ENCODE assay signal across 20 cellular contexts in the genomic region with DNA sequence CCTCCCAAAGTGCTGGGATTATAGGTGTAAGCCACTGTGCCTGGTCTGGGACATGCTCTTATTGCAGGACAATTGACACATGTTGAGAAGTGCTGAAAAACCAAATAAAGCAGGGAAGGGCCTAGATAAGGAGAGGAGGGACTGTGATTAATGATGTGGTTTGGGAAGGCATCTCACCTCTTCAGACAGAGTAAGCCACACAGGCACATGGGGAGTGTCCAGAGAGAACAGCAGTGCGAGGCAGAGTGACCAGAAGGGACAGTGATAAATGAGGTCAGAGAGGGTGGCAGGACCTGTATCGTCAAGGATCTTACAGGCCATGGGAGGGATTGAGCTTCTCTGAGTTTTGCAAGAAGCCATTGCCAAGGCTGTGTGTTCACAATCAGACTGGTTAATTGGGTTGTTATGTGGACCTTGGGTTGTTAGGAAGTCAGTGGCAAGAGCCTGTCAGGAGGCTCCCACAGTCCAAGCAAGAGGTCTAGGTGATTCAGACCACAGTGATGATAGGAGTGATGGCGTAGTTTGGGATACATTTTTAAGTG. TPM values are rescaled to one million over a fixed set of nuclear protein-coding genes. Genes with fewer than 3 reads are reported as not detected.
A peak's percentile ranks its signal among the peaks of the same experiment; 100 is the strongest.
DNase-seq lines count a peak whose midpoint lies in the region; ATAC-seq and TF ChIP-seq lines count a peak whose summit lies in the region.
"Had no signal": no experiment of that assay in that cellular context is flagged by ENCODE, and none has a peak within 500 bp of the region (broad histone marks: within the 10 kb centered on the region; RNA-seq: fewer than 3 reads in every experiment).

No MANE protein-coding gene starts in this region.

- no peak for ATAC-seq in effector memory CD8-positive, alpha-beta T cell (replicated peaks)
- ATAC-seq in stimulated activated naive B cell treated with anti-CD40 and anti-IgM and Interleukin-4, amounts not matched to agents 10 μg/mL and 1 μg/mL and 100 μg/mL, for 72 hours (replicated peaks): no peak
- ATAC-seq: gastroesophageal sphincter, right cardiac atrium, WTC11 had no signal

- H3K4me1 ChIP-seq in cardiac muscle cell (ENCODE audit: low read depth) (peaks cover 20% of the 10 kb centered on the region), right atrium auricular region (peaks cover 0 to 21% of the 10 kb centered on the region in 2 donors), tibial artery (no peaks in the 10 kb centered on the region)
- H3K4me1 ChIP-seq: gastroesophageal sphincter had no signal

- H3K36me3 ChIP-seq in cardiac muscle cell (peaks cover 47% of the 10 kb centered on the region), right atrium auricular region (peaks cover 97% of the 10 kb centered on the region), tibial artery (peaks cover 61 to 98% (median 77%) of the 10 kb centered on the region in 3 donors)

- H3K27me3 ChIP-seq in cardiac muscle cell: no peaks in the 10 kb centered on the region
- no peaks in the 10 kb centered on the region for H3K27me3 ChIP-seq in right atrium auricular region
- no peaks in the 10 kb centered on the region for H3K27me3 ChIP-seq in tibial artery
- H3K27me3 ChIP-seq: gastroesophageal sphincter had no signal

- no peaks in the 10 kb centered on the region for H3K9me3 Mint-ChIP-seq in effector memory CD8-positive, alpha-beta T cell
- H3K9me3 Mint-ChIP-seq in stimulated activated naive B cell treated with anti-CD40 and anti-IgM and Interleukin-4, amounts not matched to agents 10 μg/mL and 1 μg/mL and 100 μg/mL, for 72 hours: no peaks in the 10 kb centered on the region
- H3K9me3 Mint-ChIP-seq: activated CD4-positive, alpha-beta memory T cell treated with anti-CD3 and anti-CD28 coated beads, Interleukin-2, amount 10 ng/mL, durations not matched to agents 7 days and 5 days; CD14-positive monocyte; T-helper 1 cell treated with Interleukin-12 subunit alpha and Interleukin-12 subunit beta and Interleukin-4 antibody, amounts not matched to agents 30 μg/mL and 1 μg/mL, for 36 hours; WTC11 had no signal

- H3K27ac ChIP-seq in cardiac muscle cell: peak overlapping the region; percentile 73
- H3K27ac ChIP-seq in right atrium auricular region: peak overlapping the region in 1 of 2 donors; percentile 74
- no peak overlapping the region for H3K27ac ChIP-seq in tibial artery
- H3K27ac ChIP-seq: gastroesophageal sphincter, HL-60 had no signal

- DNase-seq in cardiac muscle cell (ENCODE audit: low read depth in 1 of 2, low spot score in 1 of 2) (peak in 1 of 2 donors; percentile 28), right atrium auricular region (ENCODE audit: low spot score) (no peak), NCI-H226 (peak; percentile 9), NCI-H1417 (lab: John Stamatoyannopoulos, UW) (no peak), tibial artery (no peak)
- no peak for DNase-seq in effector memory CD8-positive, alpha-beta T cell
- no peak for DNase-seq in stimulated activated naive B cell treated with anti-CD40 and anti-IgM and Interleukin-4, amounts not matched to agents 10 μg/mL and 1 μg/mL and 100 μg/mL, for 72 hours
- no peak for DNase-seq in stimulated activated naive CD4-positive, alpha-beta T cell treated with Interleukin-2 at 50 U/mL for 16 hours (lab: John Stamatoyannopoulos, UW)
- DNase-seq: activated CD4-positive, alpha-beta memory T cell treated with anti-CD3 and anti-CD28 coated beads, Interleukin-2, amount 10 ng/mL, durations not matched to agents 7 days and 5 days; cerebellar nuclear complex; DMS53; NCI-H1694 treated with DMSO at 0.1 percent for 48 hours; NCI-H82; OCI-M1; right cardiac atrium had no signal

- TF ChIP-seq CTCF in cardiac muscle cell (IDR thresholded peaks at IDR 0.05; ENCODE audit: low read depth, low read length) (no peak), right atrium auricular region (IDR thresholded peaks at IDR 0.05) (no peak), tibial artery (IDR thresholded peaks at IDR 0.05) (no peak)

- no peaks in the 10 kb centered on the region for H3K27me3 Mint-ChIP-seq in effector memory CD8-positive, alpha-beta T cell
- H3K27me3 Mint-ChIP-seq in stimulated activated naive B cell treated with anti-CD40 and anti-IgM and Interleukin-4, amounts not matched to agents 10 μg/mL and 1 μg/mL and 100 μg/mL, for 72 hours: no peaks in the 10 kb centered on the region
- H3K27me3 Mint-ChIP-seq: activated CD4-positive, alpha-beta memory T cell treated with anti-CD3 and anti-CD28 coated beads, Interleukin-2, amount 10 ng/mL, durations not matched to agents 7 days and 5 days had no signal

- peaks cover 67% of the 10 kb centered on the region for H3K36me3 Mint-ChIP-seq in effector memory CD8-positive, alpha-beta T cell (ENCODE audit: insufficient read depth)
- peaks cover 30 to 38% of the 10 kb centered on the region in 2 donors for H3K36me3 Mint-ChIP-seq in stimulated activated naive B cell treated with anti-CD40 and anti-IgM and Interleukin-4, amounts not matched to agents 10 μg/mL and 1 μg/mL and 100 μg/mL, for 72 hours

- H3K9me3 ChIP-seq in cardiac muscle cell (ENCODE audit: low read depth) (no peaks in the 10 kb centered on the region), right atrium auricular region (no peaks in the 10 kb centered on the region), tibial artery (no peaks in the 10 kb centered on the region)
- H3K9me3 ChIP-seq: gastroesophageal sphincter had no signal

- intact Hi-C loops in tibial artery (cut with DNase I; ENCODE audit: low total_unique reads): no loop called here

- H3K27ac Mint-ChIP-seq in effector memory CD8-positive, alpha-beta T cell: peak overlapping the region; percentile 7 to 37
- peak overlapping the region; percentile 1 for H3K27ac Mint-ChIP-seq in stimulated activated naive B cell treated with anti-CD40 and anti-IgM and Interleukin-4, amounts not matched to agents 10 μg/mL and 1 μg/mL and 100 μg/mL, for 72 hours
- H3K27ac Mint-ChIP-seq: activated CD4-positive, alpha-beta memory T cell treated with anti-CD3 and anti-CD28 coated beads, Interleukin-2, amount 10 ng/mL, durations not matched to agents 7 days and 5 days; T-helper 1 cell treated with Interleukin-12 subunit alpha and Interleukin-12 subunit beta and Interleukin-4 antibody, amounts not matched to agents 30 μg/mL and 1 μg/mL, for 36 hours; WTC11 had no signal

- H3K4me3 ChIP-seq in cardiac muscle cell (no peak overlapping the region), right atrium auricular region (no peak overlapping the region), tibial artery (no peak overlapping the region)
- H3K4me3 ChIP-seq: gastroesophageal sphincter had no signal

- H3K4me1 Mint-ChIP-seq in effector memory CD8-positive, alpha-beta T cell (ENCODE audit: low read depth in 2 of 2): peaks cover 0 to 2% of the 10 kb centered on the region in 2 donors
- no peaks in the 10 kb centered on the region for H3K4me1 Mint-ChIP-seq in stimulated activated naive B cell treated with anti-CD40 and anti-IgM and Interleukin-4, amounts not matched to agents 10 μg/mL and 1 μg/mL and 100 μg/mL, for 72 hours
- H3K4me1 Mint-ChIP-seq: activated CD4-positive, alpha-beta memory T cell treated with anti-CD3 and anti-CD28 coated beads, Interleukin-2, amount 10 ng/mL, durations not matched to agents 7 days and 5 days; CD14-positive monocyte had no signal

- H3K4me3 Mint-ChIP-seq in effector memory CD8-positive, alpha-beta T cell: no peak overlapping the region
- H3K4me3 Mint-ChIP-seq in stimulated activated naive B cell treated with anti-CD40 and anti-IgM and Interleukin-4, amounts not matched to agents 10 μg/mL and 1 μg/mL and 100 μg/mL, for 72 hours: no peak overlapping the region
- H3K4me3 Mint-ChIP-seq: activated CD4-positive, alpha-beta memory T cell treated with anti-CD3 and anti-CD28 coated beads, Interleukin-2, amount 10 ng/mL, durations not matched to agents 7 days and 5 days; CD14-positive monocyte; T-helper 1 cell treated with Interleukin-12 subunit alpha and Interleukin-12 subunit beta and Interleukin-4 antibody, amounts not matched to agents 30 μg/mL and 1 μg/mL, for 36 hours; WTC11 had no signal

RNA-seq across cellular contexts. Expression of a gene that starts 58.5 kb away (rescaled TPM):
- 13.4 and 14.5 TPM in 2 replicates for total RNA-seq in cardiac muscle cell
- polyA plus RNA-seq in cardiac muscle cell: 23.0 and 25.2 TPM in 2 replicates
- total RNA-seq in right atrium auricular region: 10 to 100 TPM; 50.7 to 81.0 TPM

RNA-seq across cellular contexts. Expression of a gene that starts 59.5 kb away (rescaled TPM):
- total RNA-seq in cardiac muscle cell: 24.2 and 27.5 TPM in 2 replicates
- 29.9 and 40.0 TPM in 2 replicates for polyA plus RNA-seq in cardiac muscle cell
- total RNA-seq in right atrium auricular region: 10 to 100 TPM; 21.4 to 28.9 TPM
